16 cellular contexts compared by ENCODE assay signal in the genomic region with DNA sequence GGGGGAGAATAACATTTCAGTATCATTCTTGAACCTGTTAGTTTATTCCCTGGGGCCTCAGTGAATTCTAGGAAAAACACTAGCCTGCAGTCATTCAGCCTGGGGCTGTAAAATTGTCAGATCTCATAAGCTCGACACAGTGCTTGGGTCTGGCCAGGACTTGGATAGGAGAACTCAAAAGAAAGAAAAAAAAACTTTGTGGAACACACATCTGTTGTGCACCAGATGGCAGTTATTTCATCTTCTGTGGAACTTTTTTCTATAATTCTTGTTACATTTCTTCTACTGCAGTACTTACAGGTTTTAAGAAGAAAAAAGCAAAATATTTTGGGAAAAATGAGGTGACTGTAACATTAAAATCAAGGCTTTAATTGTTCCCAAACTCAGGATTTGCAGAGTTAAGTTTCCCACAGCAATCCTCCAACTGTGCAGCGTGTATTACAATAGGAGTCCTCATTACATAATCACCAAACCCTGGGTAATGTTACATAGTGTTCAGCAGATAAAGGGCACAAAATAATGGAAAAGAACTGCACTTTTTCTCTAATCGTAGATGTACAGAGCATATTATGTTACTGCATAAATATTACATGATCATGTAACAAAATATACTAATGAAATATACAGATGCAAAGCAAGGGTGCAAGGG.
DNase-seq lines count a peak whose midpoint lies in the region; ATAC-seq and TF ChIP-seq lines count a peak whose summit lies in the region.
"Had no signal": no experiment of that assay in that cellular context is flagged by ENCODE, and none has a peak within 500 bp of the region (broad histone marks: within the 10 kb centered on the region; RNA-seq: fewer than 3 reads in every experiment).

No MANE protein-coding gene starts in this region.

- peaks cover 14% of the 10 kb centered on the region for H3K4me1 Mint-ChIP-seq in HFFc6 (ENCODE audit: low read depth)
- H3K4me1 Mint-ChIP-seq in brain: peaks cover 37% of the 10 kb centered on the region

- TF ChIP-seq CTCF in AG10803 (conservative IDR thresholded peaks at IDR 0.05; ENCODE audit: low read length): no peak
- TF ChIP-seq CTCF in HFFc6 (IDR thresholded peaks at IDR 0.05): no peak
- no peak for TF ChIP-seq CTCF in brain (conservative IDR thresholded peaks at IDR 0.05)

- H3K36me3 Mint-ChIP-seq in HFFc6 (ENCODE audit: low read depth) (no peaks in the 10 kb centered on the region; the same call in 1 of the 2 replicates), brain (no peaks in the 10 kb centered on the region)
- H3K36me3 Mint-ChIP-seq in activated naive CD4-positive, alpha-beta T cell treated with anti-CD3 and anti-CD28 coated beads, Interleukin-2, amount 50 U/mL, for 72 hours: no peaks in the 10 kb centered on the region

- DNase-seq in AG10803 (ENCODE audit: low read depth) (peak; percentile 61), HFFc6 (peak; percentile 34), myocyte (ENCODE audit: low read depth) (peak; percentile 51), NCI-H345 (lab: John Stamatoyannopoulos, UW) (no peak)
- no peak for DNase-seq in activated naive CD4-positive, alpha-beta T cell treated with anti-CD3 and anti-CD28 coated beads, Interleukin-2, amount 50 U/mL, for 72 hours (ENCODE audit: low spot score in 2 of 2)
- DNase-seq: lower lobe of right lung, MV-4-11, NCI-H226, PC-9, SW 1271 had no signal

- H3K27ac Mint-ChIP-seq in HFFc6 (no peak overlapping the region), brain (peak overlapping the region; percentile 16 to 76 (median 44))
- H3K27ac Mint-ChIP-seq in activated naive CD4-positive, alpha-beta T cell treated with anti-CD3 and anti-CD28 coated beads, Interleukin-2, amount 50 U/mL, for 72 hours: no peak overlapping the region

- H3K4me3 Mint-ChIP-seq in HFFc6: no peak overlapping the region
- H3K4me3 Mint-ChIP-seq in brain: peak overlapping the region in 2 of 5 experiments; percentile 13 to 26
- H3K4me3 Mint-ChIP-seq: B cell had no signal

- H3K27me3 Mint-ChIP-seq in HFFc6 (ENCODE audit: insufficient read depth) (no peaks in the 10 kb centered on the region), brain (no peaks in the 10 kb centered on the region)
- H3K27me3 Mint-ChIP-seq: B cell had no signal

- ATAC-seq in HG03139 (IDR thresholded peaks at IDR 0.05; ENCODE audit: unreplicated experiment) (no peak), HG02610 (IDR thresholded peaks at IDR 0.05; ENCODE audit: unreplicated experiment) (no peak)
- no peak for ATAC-seq in activated naive CD4-positive, alpha-beta T cell treated with anti-CD3 and anti-CD28 coated beads, Interleukin-2, amount 50 U/mL, for 72 hours
- ATAC-seq: HepG2, lower lobe of right lung had no signal

- no peak overlapping the region for H3K4me3 ChIP-seq in AG10803 (ENCODE audit: low read length)
- H3K4me3 ChIP-seq: dorsolateral prefrontal cortex, lower lobe of right lung, PC-9 had no signal

- H3K9me3 Mint-ChIP-seq in HFFc6 (peaks cover 4% of the 10 kb centered on the region; the same call in 1 of the 2 replicates), brain (peaks cover 0 to 3% (median 0%) of the 10 kb centered on the region in 5 experiments)
- H3K9me3 Mint-ChIP-seq in activated naive CD4-positive, alpha-beta T cell treated with anti-CD3 and anti-CD28 coated beads, Interleukin-2, amount 50 U/mL, for 72 hours: no peaks in the 10 kb centered on the region

Comparison
In these comparisons a context has a peak if more than half of its experiments do, and no peak if none do; other contexts are left out.
1. DNase-seq: peak in AG10803 (single experiment), HFFc6 (single experiment) and myocyte (single experiment); none in NCI-H345 (single experiment) and activated naive CD4-positive, alpha-beta T cell treated with anti-CD3 and anti-CD28 coated beads, Interleukin-2, amount 50 U/mL, for 72 hours (0 of 2).
2. H3K27ac Mint-ChIP-seq: peak in brain (5 of 5); none in HFFc6 (single experiment) and activated naive CD4-positive, alpha-beta T cell treated with anti-CD3 and anti-CD28 coated beads, Interleukin-2, amount 50 U/mL, for 72 hours (0 of 2).